ENCODE assay signal across 19 cellular contexts in genomic region chr3:96657710-96658109, GRCh38.
DNase-seq lines count a peak whose midpoint lies in the region; ATAC-seq and TF ChIP-seq lines count a peak whose summit lies in the region.
"Had no signal": no experiment of that assay in that cellular context is flagged by ENCODE, and none has a peak within 500 bp of the region (broad histone marks: within the 10 kb centered on the region; RNA-seq: fewer than 3 reads in every experiment).

No MANE protein-coding gene starts in this region.

- CTCF ChIA-PET in HEK293 (lab: Yijun Ruan, JAX), result no interaction called here

- H3K9me3 ChIP-seq in HEK293 (ENCODE audit: control insufficient read depth, insufficient read depth, low read depth, low read length) (no peaks in the 10 kb centered on the region), NT2/D1 (ENCODE audit: insufficient read depth, low read length) (peaks cover 13% of the 10 kb centered on the region), iPS DF 6.9 (ENCODE audit: control insufficient read depth, insufficient read depth, low read length) (no peaks in the 10 kb centered on the region), esophagus squamous epithelium (peaks cover 0 to 15% (median 0%) of the 10 kb centered on the region in 3 donors)
- H3K9me3 ChIP-seq: BE2C had no signal

- no peak for TF ChIP-seq CTCF in HEK293 (tag by site-specific recombination; IDR thresholded peaks at IDR 0.05)
- no peak for TF ChIP-seq CTCF in esophagus squamous epithelium (IDR thresholded peaks at IDR 0.05)

- H3K27me3 ChIP-seq in NT2/D1 (ENCODE audit: insufficient read depth, insufficient read length) (no peaks in the 10 kb centered on the region), iPS DF 6.9 (ENCODE audit: control insufficient read depth, insufficient read depth, low read length) (no peaks in the 10 kb centered on the region), esophagus squamous epithelium (no peaks in the 10 kb centered on the region)
- H3K27me3 ChIP-seq: BE2C had no signal

- H3K36me3 ChIP-seq in HEK293 (ENCODE audit: control insufficient read depth in 2 of 2, insufficient read depth in 1 of 2, low read length in 2 of 2) (no peaks in the 10 kb centered on the region), NT2/D1 (ENCODE audit: insufficient read depth, insufficient read length, low read length) (no peaks in the 10 kb centered on the region), iPS DF 6.9 (ENCODE audit: control insufficient read depth, insufficient read depth, low read length) (no peaks in the 10 kb centered on the region), esophagus squamous epithelium (no peaks in the 10 kb centered on the region)
- H3K36me3 ChIP-seq: BE2C had no signal

- TF ChIP-seq POLR2A in esophagus squamous epithelium (IDR thresholded peaks at IDR 0.05), result no peak

- H3K4me3 ChIP-seq in HEK293 (ENCODE audit: low read depth, low read length) (no peak overlapping the region), NT2/D1 (ENCODE audit: insufficient read length, low read depth) (no peak overlapping the region), iPS DF 6.9 (ENCODE audit: low read length) (no peak overlapping the region), esophagus squamous epithelium (no peak overlapping the region)

- H3K9ac ChIP-seq in NT2/D1 (ENCODE audit: insufficient read length, low read depth), result no peak overlapping the region

- H3K27ac ChIP-seq in HEK293 (ENCODE audit: extremely low read depth, low read depth, low read length), result no peak overlapping the region
- H3K27ac ChIP-seq in iPS DF 6.9 (ENCODE audit: low read length), result no peak overlapping the region
- no peak overlapping the region for H3K27ac ChIP-seq in esophagus squamous epithelium

- no peaks in the 10 kb centered on the region for H3K4me1 ChIP-seq in HEK293 (ENCODE audit: control insufficient read depth, insufficient read depth, low read length)
- no peaks in the 10 kb centered on the region for H3K4me1 ChIP-seq in NT2/D1 (ENCODE audit: insufficient read depth, insufficient read length)
- no peaks in the 10 kb centered on the region for H3K4me1 ChIP-seq in iPS DF 6.9 (ENCODE audit: control insufficient read depth, insufficient read depth, low read length)
- no peaks in the 10 kb centered on the region for H3K4me1 ChIP-seq in esophagus squamous epithelium
- H3K4me1 ChIP-seq: BE2C had no signal

- WGBS in iPS DF 6.9 (ENCODE audit: insufficient coverage, insufficient read length), result no CpG with 5 or more reads among the region's 8 CpGs
- 76 to 79% methylated on average over 8 of the region's 8 CpGs for WGBS in esophagus squamous epithelium, 2 donors

- intact Hi-C loops in esophagus squamous epithelium (cut with DNase I), result no loop called here

- POLR2A ChIA-PET in HEK293 (lab: Yijun Ruan, JAX), result no interaction called here

- ATAC-seq in HG03342 (IDR thresholded peaks at IDR 0.05; ENCODE audit: unreplicated experiment), result no peak

- DNase-seq in NCI-H187 (lab: John Stamatoyannopoulos, UW) (peak; percentile 4 to 32), NCI-H187 treated with DMSO at 0.1 percent for 48 hours (lab: John Stamatoyannopoulos, UW) (no peak), NT2/D1 (ENCODE audit: low read depth, low spot score) (peak; percentile 9), iPS DF 6.9 (ENCODE audit: low read depth, low spot score) (peak; percentile 11), esophagus squamous epithelium (lab: John Stamatoyannopoulos, UW) (no peak)
- DNase-seq: BE2C; CD4-positive, CD25-positive, alpha-beta regulatory T cell; COR-L47; DMS 273 treated with DMSO at 0.1 percent for 48 hours; GF-D8; HCEC 1CT; KBM-7; NCI-H1105 treated with DMSO at 0.1 percent for 48 hours; NCI-H2081; NCI-H510A; SHP77; T-helper 1 cell had no signal

TF ChIP-seq in HEK293, 187 proteins besides CTCF, POLR2A, EP300 and RAD21:
- TF ChIP-seq ZNF155 (tag by site-specific recombination; IDR thresholded peaks at IDR 0.05) (no peak), ZSCAN30 (tag by site-specific recombination; IDR thresholded peaks at IDR 0.05) (no peak), ZNF394 (tag by site-specific recombination; IDR thresholded peaks at IDR 0.05; ENCODE audit: borderline replicate concordance) (no peak), ZNF10 (tag by site-specific recombination; IDR thresholded peaks at IDR 0.05) (no peak), ZNF302 (tag by site-specific recombination; IDR thresholded peaks at IDR 0.05; ENCODE audit: low read depth) (no peak), ZNF629 (tag by site-specific recombination; IDR thresholded peaks at IDR 0.05) (no peak), SP3 (tag by site-specific recombination; IDR thresholded peaks at IDR 0.05) (0 out of 2 replicates have a peak, but pooled peaks have one; percentile 17)
TF ChIP-seq in HEK293: peak in this region for 1.

Comparison
In these comparisons a context has a peak if more than half of its experiments do, and no peak if none do; other contexts are left out.
1. DNase-seq: peak in NCI-H187 (2 of 2), NT2/D1 (single experiment) and iPS DF 6.9 (single experiment); none in NCI-H187 treated with DMSO at 0.1 percent for 48 hours (single experiment) and esophagus squamous epithelium (single experiment).